11 cellular contexts compared by ENCODE assay signal in the genomic region with DNA sequence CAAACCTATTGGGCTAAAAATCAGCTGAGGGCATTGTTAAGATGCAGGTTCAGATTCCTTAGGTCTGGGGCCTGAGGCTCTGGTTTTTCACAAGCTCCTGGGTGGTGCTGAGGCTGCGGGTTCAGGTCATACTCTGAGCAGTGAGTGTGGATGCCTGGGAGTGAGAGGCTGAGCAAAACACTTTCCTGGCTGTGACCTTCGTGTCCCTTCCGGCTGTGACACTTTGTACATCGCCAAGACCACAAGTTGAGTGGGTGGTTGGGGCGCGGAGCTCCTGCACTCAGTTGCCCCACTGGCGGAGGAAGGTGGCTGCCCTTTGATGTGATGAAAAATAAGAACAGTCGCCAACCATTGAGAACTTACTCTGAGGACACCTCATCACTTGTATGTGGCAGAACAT. TPM values are rescaled to one million over a fixed set of nuclear protein-coding genes. Genes with fewer than 3 reads are reported as not detected.
DNase-seq lines count a peak whose midpoint lies in the region; ATAC-seq and TF ChIP-seq lines count a peak whose summit lies in the region.
"Had no signal": no experiment of that assay in that cellular context is flagged by ENCODE, and none has a peak within 500 bp of the region (broad histone marks: within the 10 kb centered on the region; RNA-seq: fewer than 3 reads in every experiment).

No MANE protein-coding gene starts in this region.

- peak overlapping the region; percentile 92 for H3K27ac Mint-ChIP-seq in mesothelial cell of epicardium
- H3K27ac Mint-ChIP-seq in stimulated activated naive CD8-positive, alpha-beta T cell treated with anti-CD3 and anti-CD28 coated beads, Interleukin-15, amount 100 ng/mL, for 72 hours = peak overlapping the region; percentile 99 to 100

- H3K9me3 Mint-ChIP-seq in mesothelial cell of epicardium = no peaks in the 10 kb centered on the region
- no peaks in the 10 kb centered on the region for H3K9me3 Mint-ChIP-seq in stimulated activated naive CD8-positive, alpha-beta T cell treated with anti-CD3 and anti-CD28 coated beads, Interleukin-15, amount 100 ng/mL, for 72 hours
- H3K9me3 Mint-ChIP-seq: WTC11 had no signal

- no peaks in the 10 kb centered on the region for H3K27me3 Mint-ChIP-seq in mesothelial cell of epicardium (ENCODE audit: low read depth)
- no peaks in the 10 kb centered on the region for H3K27me3 Mint-ChIP-seq in stimulated activated naive CD8-positive, alpha-beta T cell treated with anti-CD3 and anti-CD28 coated beads, Interleukin-15, amount 100 ng/mL, for 72 hours

- peaks cover 73% of the 10 kb centered on the region for H3K4me1 Mint-ChIP-seq in mesothelial cell of epicardium
- H3K4me1 Mint-ChIP-seq in stimulated activated naive CD8-positive, alpha-beta T cell treated with anti-CD3 and anti-CD28 coated beads, Interleukin-15, amount 100 ng/mL, for 72 hours = peaks cover 96% of the 10 kb centered on the region

- DNase-seq in T-helper 2 cell (peak in 3 of 5 experiments; percentile 32 to 74 (median 56)), mesothelial cell of epicardium (ENCODE audit: low spot score in 2 of 2, unreplicated experiment in 2 of 2) (no peak), COR-L47 (lab: John Stamatoyannopoulos, UW) (no peak), mesenteric fat pad (ENCODE audit: low spot score) (no peak), SIG-M5 treated with dmso at 0.1 percent for 504 hours (lab: John Stamatoyannopoulos, UW; ENCODE audit: unreplicated experiment) (no peak)
- peak; percentile 63 for DNase-seq in activated naive CD4-positive, alpha-beta T cell treated with Interleukin-2 at 50 U/mL for 16 hours
- peak; percentile 74 to 88 for DNase-seq in stimulated activated naive CD8-positive, alpha-beta T cell treated with anti-CD3 and anti-CD28 coated beads, Interleukin-15, amount 100 ng/mL, for 72 hours

- no peaks in the 10 kb centered on the region for H3K36me3 Mint-ChIP-seq in mesothelial cell of epicardium
- H3K36me3 Mint-ChIP-seq: WTC11 had no signal

- no peak for TF ChIP-seq CTCF in mesothelial cell of epicardium (IDR thresholded peaks at IDR 0.05; ENCODE audit: unreplicated experiment)

- no peak overlapping the region for H3K4me3 Mint-ChIP-seq in mesothelial cell of epicardium
- H3K4me3 Mint-ChIP-seq in stimulated activated naive CD8-positive, alpha-beta T cell treated with anti-CD3 and anti-CD28 coated beads, Interleukin-15, amount 100 ng/mL, for 72 hours = peak overlapping the region; percentile 78 to 90
- H3K4me3 Mint-ChIP-seq: WTC11 had no signal

- peak; percentile 48 for ATAC-seq in stimulated activated naive CD8-positive, alpha-beta T cell treated with anti-CD3 and anti-CD28 coated beads, Interleukin-15, amount 100 ng/mL, for 72 hours
- ATAC-seq in HG02852 (IDR thresholded peaks at IDR 0.05; ENCODE audit: unreplicated experiment) = no peak
- ATAC-seq: WTC11 had no signal

RNA-seq across cellular contexts. Expression of a gene that starts 24.8 kb away (rescaled TPM):
- 0.09 TPM in 1 of 3 replicates, not detected in the others for total RNA-seq in mesothelial cell of epicardium
- 0.39 TPM for total RNA-seq in mesenteric fat pad
- total RNA-seq: NCI-H460 had no signal

RNA-seq across cellular contexts. Expression of a gene that starts 39.0 kb away (rescaled TPM):
- 0.07 TPM in 1 of 3 replicates, not detected in the others for total RNA-seq in mesothelial cell of epicardium
- 0.16 TPM for total RNA-seq in mesenteric fat pad
- total RNA-seq: dorsolateral prefrontal cortex had no signal

Comparison
In these comparisons a context has a peak if more than half of its experiments do, and no peak if none do; other contexts are left out.
1. DNase-seq: peak in T-helper 2 cell (3 of 5), activated naive CD4-positive, alpha-beta T cell treated with Interleukin-2 at 50 U/mL for 16 hours (single experiment) and stimulated activated naive CD8-positive, alpha-beta T cell treated with anti-CD3 and anti-CD28 coated beads, Interleukin-15, amount 100 ng/mL, for 72 hours (2 of 2); none in mesothelial cell of epicardium (0 of 2), COR-L47 (single experiment), mesenteric fat pad (single experiment) and SIG-M5 treated with dmso at 0.1 percent for 504 hours (single experiment).